Comparison of ENCODE assay signal across 10 cellular contexts in genomic region chr2:106189764-106190468, GRCh38. TPM values are rescaled to one million over a fixed set of nuclear protein-coding genes. Genes with fewer than 3 reads are reported as not detected.
DNase-seq lines count a peak whose midpoint lies in the region; ATAC-seq, FAIRE-seq and TF ChIP-seq lines count a peak whose summit lies in the region.
"Had no signal": no experiment of that assay in that cellular context is flagged by ENCODE, and none has a peak within 500 bp of the region (broad histone marks: within the 10 kb centered on the region; RNA-seq: fewer than 3 reads in every experiment).

No MANE protein-coding gene starts in this region.

- H3K36me3 ChIP-seq in HEK293 (ENCODE audit: control insufficient read depth in 2 of 2, insufficient read depth in 1 of 2, low read length in 2 of 2): peaks cover 0 to 7% of the 10 kb centered on the region in 2 experiments; a peak in 1 of 3 replicates
- H3K36me3 ChIP-seq in SK-N-SH (replicated peaks in 1 of 2; ENCODE audit: control insufficient read depth in 1 of 2, insufficient read depth in 2 of 2, low read length in 1 of 2): no peaks in the 10 kb centered on the region

- H3K27ac ChIP-seq in HEK293 (ENCODE audit: extremely low read depth, low read depth, low read length): no peak overlapping the region
- no peak overlapping the region for H3K27ac ChIP-seq in SK-N-SH (ENCODE audit: low read depth in 2 of 2, low read length in 1 of 2)

- intact Hi-C loops in CD14-positive monocyte (cut with micrococcal nuclease): loop anchor here in 1 of 2 donors (5.0 to 10.0 kb wide), 2 partner anchors 345 to 858 kb away; no protein-coding TSS in a partner anchor

- POLR2A ChIA-PET in HEK293 (lab: Yijun Ruan, JAX) (no interaction called here), SK-N-SH (lab: Yijun Ruan, JAX) (no interaction called here)

- H3K36me3 Mint-ChIP-seq in CD14-positive monocyte: peaks cover 7 to 14% of the 10 kb centered on the region in 2 donors
- H3K36me3 Mint-ChIP-seq in activated naive CD8-positive, alpha-beta T cell treated with anti-CD3 and anti-CD28 coated beads, Interleukin-2, amount 50 U/mL, for 24 hours (ENCODE audit: low read depth): peaks cover 21% of the 10 kb centered on the region

- H3K4me1 ChIP-seq in HEK293 (ENCODE audit: control insufficient read depth, insufficient read depth, low read length) (peaks cover 4% of the 10 kb centered on the region; the same call in 1 of the 2 replicates), SK-N-SH (ENCODE audit: control insufficient read depth in 1 of 2, insufficient read depth in 2 of 2, low read depth in 1 of 2, low read length in 1 of 2) (peaks cover 0 to 5% of the 10 kb centered on the region in 2 experiments; a peak in 2 of 4 replicates)

- no peaks in the 10 kb centered on the region for H4K20me1 ChIP-seq in SK-N-SH (ENCODE audit: insufficient read depth)

- H3K9me3 Mint-ChIP-seq in CD14-positive monocyte: no peaks in the 10 kb centered on the region
- no peaks in the 10 kb centered on the region for H3K9me3 Mint-ChIP-seq in activated naive CD8-positive, alpha-beta T cell treated with anti-CD3 and anti-CD28 coated beads, Interleukin-2, amount 50 U/mL, for 24 hours

- peaks cover 0 to 2% (median 0%) of the 10 kb centered on the region in 3 donors for H3K27me3 Mint-ChIP-seq in CD14-positive monocyte (ENCODE audit: low read depth in 3 of 3)
- H3K27me3 Mint-ChIP-seq in activated naive CD8-positive, alpha-beta T cell treated with anti-CD3 and anti-CD28 coated beads, Interleukin-2, amount 50 U/mL, for 24 hours: peaks cover 3% of the 10 kb centered on the region

- no peak for TF ChIP-seq RAD21 in SK-N-SH (IDR thresholded peaks at IDR 0.05; ENCODE audit: low read length)

- H3K4me1 Mint-ChIP-seq in CD14-positive monocyte: peaks cover 74% of the 10 kb centered on the region
- peaks cover 77% of the 10 kb centered on the region for H3K4me1 Mint-ChIP-seq in activated naive CD8-positive, alpha-beta T cell treated with anti-CD3 and anti-CD28 coated beads, Interleukin-2, amount 50 U/mL, for 24 hours

- DNase-seq in CD14-positive monocyte (ENCODE audit: low spot score): peak; percentile 32
- no peak for DNase-seq in activated naive CD8-positive, alpha-beta T cell treated with anti-CD3 and anti-CD28 coated beads, Interleukin-2, amount 50 U/mL, for 24 hours
- peak; percentile 52 for DNase-seq in kidney tubule cell (ENCODE audit: low spot score)
- no peak for DNase-seq in urothelium cell line (ENCODE audit: low spot score)
- DNase-seq in NCI-H1105 (lab: John Stamatoyannopoulos, UW): no peak
- DNase-seq in SK-N-SH: no peak
- no peak for DNase-seq in inferior parietal cortex (ENCODE audit: extremely low spot score)
- DNase-seq: SHP77; stimulated activated naive CD4-positive, alpha-beta T cell had no signal

- H3K9me2 ChIP-seq in SK-N-SH: no peaks in the 10 kb centered on the region

- H2AFZ ChIP-seq in SK-N-SH (ENCODE audit: low read depth): no peak overlapping the region

- no peak for FAIRE-seq in urothelium cell line (lab: Jason Lieb, UNC)

- H3K27ac Mint-ChIP-seq in CD14-positive monocyte: peak overlapping the region; percentile 91 to 97 (median 94)
- H3K27ac Mint-ChIP-seq in activated naive CD8-positive, alpha-beta T cell treated with anti-CD3 and anti-CD28 coated beads, Interleukin-2, amount 50 U/mL, for 24 hours: peak overlapping the region; percentile 66

- H3K9me3 ChIP-seq in HEK293 (ENCODE audit: control insufficient read depth, insufficient read depth, low read depth, low read length): no peaks in the 10 kb centered on the region
- H3K9me3 ChIP-seq in SK-N-SH: no peaks in the 10 kb centered on the region

- H3K4me3 ChIP-seq in HEK293 (ENCODE audit: low read depth, low read length) (no peak overlapping the region), SK-N-SH (ENCODE audit: low read depth in 2 of 2, low read length in 1 of 2) (no peak overlapping the region)

- CTCF ChIA-PET in HEK293 (lab: Yijun Ruan, JAX): no interaction called here
- CTCF ChIA-PET in SK-N-SH (lab: Yijun Ruan, JAX): no interaction called here

- ATAC-seq in activated naive CD8-positive, alpha-beta T cell treated with anti-CD3 and anti-CD28 coated beads, Interleukin-2, amount 50 U/mL, for 24 hours: no peak

- peaks cover 71% of the 10 kb centered on the region for H3K79me2 ChIP-seq in SK-N-SH (ENCODE audit: insufficient read depth)

- TF ChIP-seq EP300 in SK-N-SH (IDR thresholded peaks at IDR 0.05; ENCODE audit: borderline replicate concordance in 1 of 2, low read depth in 1 of 2, low read length in 1 of 2): no peak

- TF ChIP-seq CTCF in CD14-positive monocyte (IDR thresholded peaks at IDR 0.05): no peak
- TF ChIP-seq CTCF in HEK293 (tag by site-specific recombination; IDR thresholded peaks at IDR 0.05): no peak
- TF ChIP-seq CTCF in SK-N-SH (IDR thresholded peaks at IDR 0.05): no peak

- no peak overlapping the region for H3K9ac ChIP-seq in SK-N-SH

- no peaks in the 10 kb centered on the region for H3K27me3 ChIP-seq in SK-N-SH (ENCODE audit: insufficient read depth)

- H3K4me2 ChIP-seq in SK-N-SH: no peak overlapping the region

- H3F3A ChIP-seq in SK-N-SH (replicated peaks; ENCODE audit: insufficient read depth): no peaks in the 10 kb centered on the region

- peak overlapping the region in 1 of 2 donors; percentile 80 for H3K4me3 Mint-ChIP-seq in CD14-positive monocyte
- peak overlapping the region; percentile 12 for H3K4me3 Mint-ChIP-seq in activated naive CD8-positive, alpha-beta T cell treated with anti-CD3 and anti-CD28 coated beads, Interleukin-2, amount 50 U/mL, for 24 hours

- 89% methylated on average over 5 of the region's 5 CpGs for WGBS in SK-N-SH (ENCODE audit: low lambda C conversion rate)

TF ChIP-seq in HEK293, 187 proteins besides CTCF, POLR2A, EP300 and RAD21 (continues in another document):
- TF ChIP-seq PRDM10 (tag by site-specific recombination; IDR thresholded peaks at IDR 0.05): peak; percentile 68
- TF ChIP-seq ZNF670 (tag by site-specific recombination; IDR thresholded peaks at IDR 0.05; ENCODE audit: low read depth): no peak
- TF ChIP-seq ZNF174 (tag by site-specific recombination; IDR thresholded peaks at IDR 0.05): no peak
- no peak for TF ChIP-seq ZNF426 (tag by site-specific recombination; IDR thresholded peaks at IDR 0.05)

TF ChIP-seq in SK-N-SH, 30 proteins besides CTCF, POLR2A, EP300 and RAD21 (continues in another document):
- TF ChIP-seq NFIC (IDR thresholded peaks at IDR 0.05; ENCODE audit: borderline replicate concordance) (no peak), ELF1 (IDR thresholded peaks at IDR 0.05) (no peak), TEAD4 (IDR thresholded peaks at IDR 0.05; ENCODE audit: borderline replicate concordance, insufficient read depth) (no peak), SIN3A (IDR thresholded peaks at IDR 0.05; ENCODE audit: borderline replicate concordance, low read depth, low read length) (no peak), NRF1 (IDR thresholded peaks at IDR 0.05; ENCODE audit: low read depth, low read length) (no peak), CHD2 (IDR thresholded peaks at IDR 0.05; ENCODE audit: low read length, partially characterized antibody) (no peak), USF2 (IDR thresholded peaks at IDR 0.05; ENCODE audit: borderline replicate concordance, low read depth, low read length) (no peak), POLR2AphosphoS5 (IDR thresholded peaks at IDR 0.05; ENCODE audit: low read depth, low read length) (no peak), MXI1 (IDR thresholded peaks at IDR 0.05; ENCODE audit: low read depth, low read length) (no peak), FOSL2 (IDR thresholded peaks at IDR 0.05; ENCODE audit: borderline replicate concordance, low read depth) (no peak), GATA2 (CRISPR knock-in tag; IDR thresholded peaks at IDR 0.05) (no peak), MAX (IDR thresholded peaks at IDR 0.05; ENCODE audit: low read depth) (no peak), MEF2A (IDR thresholded peaks at IDR 0.05; ENCODE audit: borderline replicate concordance, low read depth) (no peak), TAF1 (IDR thresholded peaks at IDR 0.05; ENCODE audit: borderline replicate concordance, low read depth, low read length) (no peak), ZBTB33 (IDR thresholded peaks at IDR 0.05; ENCODE audit: borderline replicate concordance, low read depth) (no peak)

RNA-seq across cellular contexts. Expression of gene UXS1, which starts 4.2 kb away (rescaled TPM):
- polyA plus RNA-seq in CD14-positive monocyte: 10 to 100 TPM; 29.3 to 33.8 TPM
- polyA plus RNA-seq in SK-N-SH (2012; rRNA removed): 55.9 and 67.6 TPM in 2 replicates
- polyA plus RNA-seq in SK-N-SH (2012; cell fraction: cytosol; rRNA removed): 61.2 and 61.7 TPM in 2 replicates
- 34.2 and 37.5 TPM in 2 replicates for polyA plus RNA-seq in SK-N-SH (2012; cell fraction: nucleus; rRNA removed)

Comparison
In these comparisons a context has a peak if more than half of its experiments do, and no peak if none do; other contexts are left out.
1. DNase-seq: peak in CD14-positive monocyte (single experiment) and kidney tubule cell (single experiment); none in activated naive CD8-positive, alpha-beta T cell treated with anti-CD3 and anti-CD28 coated beads, Interleukin-2, amount 50 U/mL, for 24 hours (single experiment), urothelium cell line (single experiment), NCI-H1105 (single experiment), SK-N-SH (single experiment) and inferior parietal cortex (single experiment).